8 cellular contexts compared by ENCODE assay signal in genomic region chr18:76451475-76452331, GRCh38. TPM values are rescaled to one million over a fixed set of nuclear protein-coding genes. Genes with fewer than 3 reads are reported as not detected.
DNase-seq lines count a peak whose midpoint lies in the region; ATAC-seq and TF ChIP-seq lines count a peak whose summit lies in the region.

No MANE protein-coding gene starts in this region.

- H3K36me3 ChIP-seq in neuronal stem cell (replicated peaks in 1 of 2; ENCODE audit: control insufficient read depth in 2 of 2, insufficient read depth in 2 of 2, low read length in 2 of 2): peaks cover 2 to 7% of the 10 kb centered on the region in 2 donors

- H3K27me3 ChIP-seq in neuronal stem cell (ENCODE audit: control insufficient read depth in 3 of 3, insufficient read depth in 3 of 3, low read depth in 1 of 3, low read length in 3 of 3): no peaks in the 10 kb centered on the region

- H3K9ac ChIP-seq in neuronal stem cell (ENCODE audit: low read depth, low read length, poor library complexity): peak overlapping the region; percentile 71

- no peak overlapping the region for H2BK120ac ChIP-seq in neuronal stem cell (ENCODE audit: low read depth, low read length)

- H2BK12ac ChIP-seq in neuronal stem cell (ENCODE audit: low read length): no peak overlapping the region

- peak overlapping the region; percentile 65 for H2AFZ ChIP-seq in neuronal stem cell (ENCODE audit: low read length)

- H3K9me3 ChIP-seq in neuronal stem cell (replicated peaks in 1 of 2; ENCODE audit: control insufficient read depth in 2 of 2, insufficient read depth in 1 of 2, low read depth in 1 of 2, low read length in 2 of 2): peaks cover 0 to 3% of the 10 kb centered on the region in 2 donors

- H4K8ac ChIP-seq in neuronal stem cell (ENCODE audit: low read depth, low read length): no peak overlapping the region

- H3K14ac ChIP-seq in neuronal stem cell (ENCODE audit: low read length): peak overlapping the region; percentile 14

- H2BK5ac ChIP-seq in neuronal stem cell (ENCODE audit: low read length): no peak overlapping the region

- no peak for DNase-seq in Right ventricle myocardium inferior (ENCODE audit: missing footprints)
- DNase-seq in cardiac septum (ENCODE audit: low spot score): no peak
- peak; percentile 33 for DNase-seq in fibroblast of mammary gland (ENCODE audit: low read depth)
- DNase-seq in neuronal stem cell (ENCODE audit: low spot score): peak; percentile 21
- no peak for DNase-seq in NCI-H1436 treated with DMSO at 0.1 percent for 48 hours (lab: John Stamatoyannopoulos, UW)
- no peak for DNase-seq in stimulated activated CD4-positive, alpha-beta T cell treated with anti-CD3 and anti-CD28 coated beads, Interleukin-12 subunit alpha, Interleukin-12 subunit beta, amount 100 ng/mL, for 4 hours

- no peak overlapping the region for H3K23ac ChIP-seq in neuronal stem cell (ENCODE audit: low read depth, low read length, poor library complexity)

- H3K4me1 ChIP-seq in neuronal stem cell (ENCODE audit: control insufficient read depth in 2 of 2, insufficient read depth in 1 of 2, low read depth in 1 of 2, low read length in 2 of 2): peaks cover 50 to 71% of the 10 kb centered on the region in 2 donors

- no CpG with 5 or more reads among the region's 26 CpGs for WGBS in neuronal stem cell (ENCODE audit: extremely low coverage in 2 of 2, insufficient read length in 2 of 2, insufficient replicate concordance in 1 of 2), 2 donors

- H3K27ac ChIP-seq in VCaP: peak overlapping the region; percentile 38; the same call in 1 of the 2 replicates
- peak overlapping the region; percentile 67 for H3K27ac ChIP-seq in neuronal stem cell (replicated peaks; ENCODE audit: low read length)

- H2BK15ac ChIP-seq in neuronal stem cell (ENCODE audit: low read length): no peak overlapping the region

- peak overlapping the region; percentile 84 for H3K4me2 ChIP-seq in neuronal stem cell (ENCODE audit: insufficient read depth, low read length, poor library complexity, severe bottlenecking)

- TF ChIP-seq CTCF in VCaP (conservative IDR thresholded peaks at IDR 0.05): no peak
- TF ChIP-seq CTCF in fibroblast of mammary gland (conservative IDR thresholded peaks at IDR 0.05; ENCODE audit: control insufficient read depth, insufficient read depth, low read depth, low read length): no peak

- H3K18ac ChIP-seq in neuronal stem cell (ENCODE audit: low read length): peak overlapping the region; percentile 73

- H3K4me3 ChIP-seq in fibroblast of mammary gland (ENCODE audit: control insufficient read depth, low read depth, low read length) (peak overlapping the region; percentile 56), neuronal stem cell (ENCODE audit: low read length in 2 of 2) (peak overlapping the region; percentile 40 to 46)

- peak overlapping the region; percentile 24 for H2AK5ac ChIP-seq in neuronal stem cell (ENCODE audit: low read depth, low read length)

- H4K91ac ChIP-seq in neuronal stem cell (ENCODE audit: low read depth, low read length, poor library complexity): no peak overlapping the region

- peaks cover 14% of the 10 kb centered on the region for H3K79me1 ChIP-seq in neuronal stem cell (ENCODE audit: low read depth, low read length)

- ATAC-seq in Right ventricle myocardium inferior (peak; percentile 47), HG02938 (IDR thresholded peaks at IDR 0.05; ENCODE audit: unreplicated experiment) (no peak)

- intact Hi-C loops in Right ventricle myocardium inferior (cut with DNase I): loop anchor here (2.0 kb wide), 1 partner anchor 43 kb away; the partner anchor contains the start of gene ZNF516
- intact Hi-C loops in cardiac septum (cut with DNase I): loop anchor here (2.0 to 5.0 kb wide), 2 partner anchors 34 to 39 kb away; no protein-coding TSS in a partner anchor

- no peak overlapping the region for H3K4ac ChIP-seq in neuronal stem cell (ENCODE audit: low read length)

RNA-seq across cellular contexts. Expression of gene ZNF516, which starts 43.3 kb away (rescaled TPM):
- total RNA-seq in Right ventricle myocardium inferior: 12.3 TPM
- 14.7 TPM for total RNA-seq in cardiac septum
- polyA plus RNA-seq in neuronal stem cell (2013, experiment 1 of 2): 40.4 TPM
- polyA plus RNA-seq in neuronal stem cell (2013, experiment 2 of 2): 42.5 TPM

Comparison
In these comparisons a context has a peak if more than half of its experiments do, and no peak if none do; other contexts are left out.
1. DNase-seq: peak in fibroblast of mammary gland (single experiment) and neuronal stem cell (single experiment); none in Right ventricle myocardium inferior (single experiment), cardiac septum (single experiment), NCI-H1436 treated with DMSO at 0.1 percent for 48 hours (single experiment) and stimulated activated CD4-positive, alpha-beta T cell treated with anti-CD3 and anti-CD28 coated beads, Interleukin-12 subunit alpha, Interleukin-12 subunit beta, amount 100 ng/mL, for 4 hours (single experiment).